9 cellular contexts compared by ENCODE assay signal in genomic region chr1:67166196-67166595, GRCh38. TPM values are rescaled to one million over a fixed set of nuclear protein-coding genes. Genes with fewer than 3 reads are reported as not detected.
DNase-seq lines count a peak whose midpoint lies in the region; ATAC-seq lines count a peak whose summit lies in the region.
"Had no signal": no experiment of that assay in that cellular context is flagged by ENCODE, and none has a peak within 500 bp of the region (broad histone marks: within the 10 kb centered on the region; RNA-seq: fewer than 3 reads in every experiment).

Gene IL23R (plus strand): TSS chr1:67166454. CDS start chr1:67168121, 1,667 bp downstream.

- no peak for DNase-seq in activated T-cell treated with anti-CD3 and anti-CD28 coated beads, Interleukin-2, amount 50 U/mL, for 24 hours
- no peak for DNase-seq in activated T-cell treated with anti-CD3 and anti-CD28 coated beads, Interleukin-2, amount 50 U/mL, for 1 hour
- peak; percentile 32 for DNase-seq in stimulated activated CD4-positive, alpha-beta T cell treated with anti-CD3 and anti-CD28 coated beads, Interleukin-4, amount 100 ng/mL, for 1 hour
- no peak for DNase-seq in KBM-7
- no peak for DNase-seq in NCI-H446 (lab: John Stamatoyannopoulos, UW)
- DNase-seq: right lobe of liver had no signal

- peak within 1 kb of the TSS; percentile 89 for H3K27ac Mint-ChIP-seq in activated T-cell treated with anti-CD3 and anti-CD28 coated beads, Interleukin-2, amount 50 U/mL, for 24 hours

- ATAC-seq in GM21737 (IDR thresholded peaks at IDR 0.05; ENCODE audit: unreplicated experiment): peak; percentile 74
- peak; percentile 80 for ATAC-seq in HG03565 (IDR thresholded peaks at IDR 0.05; ENCODE audit: unreplicated experiment)
- no peak for ATAC-seq in esophagus mucosa

- peaks cover 15% of the 10 kb centered on the region for H3K36me3 Mint-ChIP-seq in activated T-cell treated with anti-CD3 and anti-CD28 coated beads, Interleukin-2, amount 50 U/mL, for 24 hours (ENCODE audit: low read depth)

- H3K27me3 Mint-ChIP-seq in activated T-cell treated with anti-CD3 and anti-CD28 coated beads, Interleukin-2, amount 50 U/mL, for 24 hours: no peaks in the 10 kb centered on the region

- in situ Hi-C loops in KBM-7 (cut with MboI; ENCODE audit: low pct_unique_long_range_greater_than_20kb, low sequenced_read_pairs): no loop called here

- H3K4me3 Mint-ChIP-seq in activated T-cell treated with anti-CD3 and anti-CD28 coated beads, Interleukin-2, amount 50 U/mL, for 24 hours: peak within 1 kb of the TSS; percentile 59

- peaks cover 7% of the 10 kb centered on the region for H3K9me3 Mint-ChIP-seq in activated T-cell treated with anti-CD3 and anti-CD28 coated beads, Interleukin-2, amount 50 U/mL, for 24 hours

- H3K4me1 Mint-ChIP-seq in activated T-cell treated with anti-CD3 and anti-CD28 coated beads, Interleukin-2, amount 50 U/mL, for 24 hours (ENCODE audit: low read depth): peaks cover 71% of the 10 kb centered on the region

RNA-seq across cellular contexts. Expression of gene IL23R, which starts in this region (rescaled TPM):
- total RNA-seq in esophagus mucosa: 0.12 TPM
